Comparison of ENCODE assay signal across 21 cellular contexts in the genomic region with DNA sequence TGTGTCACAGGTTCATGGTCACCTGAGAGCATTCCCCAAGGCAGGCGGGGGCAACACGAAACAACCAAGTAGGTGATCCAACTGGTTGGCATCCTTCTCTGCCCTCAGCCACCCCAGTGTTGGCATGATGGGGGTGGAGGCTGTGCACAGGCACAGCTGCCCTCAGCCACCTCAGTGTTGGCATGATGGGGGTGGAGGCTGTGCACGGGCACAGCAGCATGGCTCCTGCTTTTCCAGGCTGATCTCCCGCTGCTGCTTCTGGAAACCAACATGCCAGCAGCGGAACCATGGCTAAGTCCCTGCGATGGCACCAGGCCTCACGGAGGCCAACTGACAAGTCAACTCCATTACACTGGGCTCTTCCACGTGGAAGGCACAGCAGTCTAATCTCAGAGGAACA.
DNase-seq lines count a peak whose midpoint lies in the region; ATAC-seq and TF ChIP-seq lines count a peak whose summit lies in the region.
"Had no signal": no experiment of that assay in that cellular context is flagged by ENCODE, and none has a peak within 500 bp of the region (broad histone marks: within the 10 kb centered on the region; RNA-seq: fewer than 3 reads in every experiment).

No MANE protein-coding gene starts in this region.

- CTCF ChIA-PET in activated CD8-positive, alpha-beta memory T cell treated with anti-CD3 and anti-CD28 coated beads, Interleukin-2, amount 10 ng/mL, durations not matched to agents 7 days and 5 days (lab: Charles Lee), result no interaction called here

- no peak overlapping the region for H3K4me3 Mint-ChIP-seq in activated naive CD8-positive, alpha-beta T cell treated with anti-CD3 and anti-CD28 coated beads, Interleukin-2, amount 10 ng/mL, durations not matched to agents 7 days and 5 days
- H3K4me3 Mint-ChIP-seq in activated naive CD8-positive, alpha-beta T cell treated with anti-CD3 and anti-CD28 coated beads, Interleukin-2, amount 50 U/mL, for 24 hours, result no peak overlapping the region
- H3K4me3 Mint-ChIP-seq in activated CD8-positive, alpha-beta memory T cell treated with anti-CD3 and anti-CD28 coated beads, Interleukin-2, amount 10 ng/mL, durations not matched to agents 7 days and 5 days, result no peak overlapping the region
- H3K4me3 Mint-ChIP-seq: CD4-positive, CD25-positive, alpha-beta regulatory T cell; HFFc6 had no signal

- no peaks in the 10 kb centered on the region for H3K27me3 ChIP-seq in lung (ENCODE audit: control insufficient read depth, insufficient read depth)
- H3K27me3 ChIP-seq in suprapubic skin, result peaks cover 46% of the 10 kb centered on the region
- H3K27me3 ChIP-seq: BE2C had no signal

- TF ChIP-seq POLR2A in suprapubic skin (IDR thresholded peaks at IDR 0.05), result no peak

- H3K4me1 Mint-ChIP-seq in activated naive CD8-positive, alpha-beta T cell treated with anti-CD3 and anti-CD28 coated beads, Interleukin-2, amount 10 ng/mL, durations not matched to agents 7 days and 5 days, result peaks cover 10% of the 10 kb centered on the region
- peaks cover 8% of the 10 kb centered on the region for H3K4me1 Mint-ChIP-seq in activated naive CD8-positive, alpha-beta T cell treated with anti-CD3 and anti-CD28 coated beads, Interleukin-2, amount 50 U/mL, for 24 hours
- H3K4me1 Mint-ChIP-seq in activated CD8-positive, alpha-beta memory T cell treated with anti-CD3 and anti-CD28 coated beads, Interleukin-2, amount 10 ng/mL, durations not matched to agents 7 days and 5 days, result peaks cover 15% of the 10 kb centered on the region

- H3K27ac ChIP-seq in lung (ENCODE audit: low read depth in 1 of 2, low read length in 1 of 2) (no peak overlapping the region), suprapubic skin (no peak overlapping the region)

- TF ChIP-seq CTCF in lung (IDR thresholded peaks at IDR 0.05; ENCODE audit: control extremely low read depth, extremely low read depth) (no peak), suprapubic skin (IDR thresholded peaks at IDR 0.05) (no peak)

- no peak overlapping the region for H3K27ac Mint-ChIP-seq in activated naive CD8-positive, alpha-beta T cell treated with anti-CD3 and anti-CD28 coated beads, Interleukin-2, amount 10 ng/mL, durations not matched to agents 7 days and 5 days
- no peak overlapping the region for H3K27ac Mint-ChIP-seq in activated naive CD8-positive, alpha-beta T cell treated with anti-CD3 and anti-CD28 coated beads, Interleukin-2, amount 50 U/mL, for 24 hours
- H3K27ac Mint-ChIP-seq in activated CD8-positive, alpha-beta memory T cell treated with anti-CD3 and anti-CD28 coated beads, Interleukin-2, amount 10 ng/mL, durations not matched to agents 7 days and 5 days, result no peak overlapping the region
- H3K27ac Mint-ChIP-seq: CD4-positive, CD25-positive, alpha-beta regulatory T cell; HFFc6 had no signal

- 88 to 90% methylated on average over 8 of the region's 8 CpGs for WGBS in lung, 2 donors
- WGBS in suprapubic skin, result 78% methylated on average over 8 of the region's 8 CpGs

- H3K9me3 ChIP-seq in lung (ENCODE audit: control insufficient read depth in 2 of 2, insufficient read depth in 1 of 2, low read length in 1 of 2) (no peaks in the 10 kb centered on the region), suprapubic skin (no peaks in the 10 kb centered on the region)
- H3K9me3 ChIP-seq: BE2C, Caco-2 had no signal

- H3K4me1 ChIP-seq in lung (ENCODE audit: control insufficient read depth in 2 of 2, insufficient read depth in 2 of 2, low read length in 2 of 2) (no peaks in the 10 kb centered on the region), suprapubic skin (no peaks in the 10 kb centered on the region)
- H3K4me1 ChIP-seq: Caco-2 had no signal

- no peak for ATAC-seq in activated naive CD8-positive, alpha-beta T cell treated with anti-CD3 and anti-CD28 coated beads, Interleukin-2, amount 10 ng/mL, durations not matched to agents 7 days and 5 days (ENCODE audit: low read depth)
- no peak for ATAC-seq in activated naive CD8-positive, alpha-beta T cell treated with anti-CD3 and anti-CD28 coated beads, Interleukin-2, amount 50 U/mL, for 24 hours
- ATAC-seq in activated CD8-positive, alpha-beta memory T cell treated with anti-CD3 and anti-CD28 coated beads, Interleukin-2, amount 10 ng/mL, durations not matched to agents 7 days and 5 days, result no peak
- no peak for ATAC-seq in lung (ENCODE audit: insufficient read depth, low FRiP score)
- ATAC-seq in GM21367 (IDR thresholded peaks at IDR 0.05; ENCODE audit: unreplicated experiment), result no peak
- ATAC-seq in GM19452 (IDR thresholded peaks at IDR 0.05; ENCODE audit: unreplicated experiment), result no peak
- ATAC-seq in GM18870 (IDR thresholded peaks at IDR 0.05; ENCODE audit: unreplicated experiment), result no peak
- ATAC-seq: GM12878, HepG2 had no signal

- POLR2A ChIA-PET in activated naive CD8-positive, alpha-beta T cell treated with anti-CD3 and anti-CD28 coated beads, Interleukin-2, amount 10 ng/mL, durations not matched to agents 7 days and 5 days (lab: Charles Lee), result no interaction called here

- H3K36me3 Mint-ChIP-seq in activated naive CD8-positive, alpha-beta T cell treated with anti-CD3 and anti-CD28 coated beads, Interleukin-2, amount 10 ng/mL, durations not matched to agents 7 days and 5 days, result no peaks in the 10 kb centered on the region
- H3K36me3 Mint-ChIP-seq in activated naive CD8-positive, alpha-beta T cell treated with anti-CD3 and anti-CD28 coated beads, Interleukin-2, amount 50 U/mL, for 24 hours (ENCODE audit: low read depth), result no peaks in the 10 kb centered on the region
- H3K36me3 Mint-ChIP-seq in activated CD8-positive, alpha-beta memory T cell treated with anti-CD3 and anti-CD28 coated beads, Interleukin-2, amount 10 ng/mL, durations not matched to agents 7 days and 5 days, result no peaks in the 10 kb centered on the region
- H3K36me3 Mint-ChIP-seq: CD4-positive, CD25-positive, alpha-beta regulatory T cell had no signal

- H3K4me3 ChIP-seq in lung, result no peak overlapping the region
- H3K4me3 ChIP-seq in suprapubic skin, result no peak overlapping the region
- H3K4me3 ChIP-seq: GM12878 had no signal

- no peaks in the 10 kb centered on the region for H3K9me3 Mint-ChIP-seq in activated naive CD8-positive, alpha-beta T cell treated with anti-CD3 and anti-CD28 coated beads, Interleukin-2, amount 10 ng/mL, durations not matched to agents 7 days and 5 days
- no peaks in the 10 kb centered on the region for H3K9me3 Mint-ChIP-seq in activated naive CD8-positive, alpha-beta T cell treated with anti-CD3 and anti-CD28 coated beads, Interleukin-2, amount 50 U/mL, for 24 hours
- no peaks in the 10 kb centered on the region for H3K9me3 Mint-ChIP-seq in activated CD8-positive, alpha-beta memory T cell treated with anti-CD3 and anti-CD28 coated beads, Interleukin-2, amount 10 ng/mL, durations not matched to agents 7 days and 5 days (ENCODE audit: low read depth)
- H3K9me3 Mint-ChIP-seq: CD4-positive, CD25-positive, alpha-beta regulatory T cell; HFFc6 had no signal

- peak; percentile 9 for DNase-seq in activated naive CD8-positive, alpha-beta T cell treated with anti-CD3 and anti-CD28 coated beads, Interleukin-2, amount 10 ng/mL, durations not matched to agents 7 days and 5 days
- DNase-seq in activated naive CD8-positive, alpha-beta T cell treated with anti-CD3 and anti-CD28 coated beads, Interleukin-2, amount 50 U/mL, for 24 hours, result no peak
- DNase-seq in activated CD8-positive, alpha-beta memory T cell treated with anti-CD3 and anti-CD28 coated beads, Interleukin-2, amount 10 ng/mL, durations not matched to agents 7 days and 5 days, result peak; percentile 7
- DNase-seq in lung (ENCODE audit: low spot score) (peak; percentile 16), suprapubic skin (ENCODE audit: low spot score in 2 of 2) (peak; percentile 14 to 48)
- DNase-seq: BE2C; Caco-2; CD4-positive, CD25-positive, alpha-beta regulatory T cell; EL; HFFc6; KBM-7; NCI-H1105 treated with DMSO at 0.1 percent for 48 hours; NCI-H1694; NCI-H510A; NCI-H748 treated with DMSO at 0.1 percent for 48 hours; SHP77 had no signal

- H3K36me3 ChIP-seq in lung (ENCODE audit: control insufficient read depth in 2 of 2, insufficient read depth in 2 of 2, low read length in 2 of 2) (no peaks in the 10 kb centered on the region), suprapubic skin (no peaks in the 10 kb centered on the region)
- H3K36me3 ChIP-seq: BE2C had no signal

- peaks cover 4% of the 10 kb centered on the region for H3K27me3 Mint-ChIP-seq in activated naive CD8-positive, alpha-beta T cell treated with anti-CD3 and anti-CD28 coated beads, Interleukin-2, amount 10 ng/mL, durations not matched to agents 7 days and 5 days
- peaks cover 14% of the 10 kb centered on the region for H3K27me3 Mint-ChIP-seq in activated naive CD8-positive, alpha-beta T cell treated with anti-CD3 and anti-CD28 coated beads, Interleukin-2, amount 50 U/mL, for 24 hours
- no peaks in the 10 kb centered on the region for H3K27me3 Mint-ChIP-seq in activated CD8-positive, alpha-beta memory T cell treated with anti-CD3 and anti-CD28 coated beads, Interleukin-2, amount 10 ng/mL, durations not matched to agents 7 days and 5 days

- no peak for TF ChIP-seq EP300 in suprapubic skin (IDR thresholded peaks at IDR 0.05)
